ENCODE assay signal across 8 cellular contexts in genomic region chr14:75229923-75230792, GRCh38. TPM values are rescaled to one million over a fixed set of nuclear protein-coding genes. Genes with fewer than 3 reads are reported as not detected.
A peak's percentile ranks its signal among the peaks of the same experiment; 100 is the strongest.
DNase-seq lines count a peak whose midpoint lies in the region; ATAC-seq and TF ChIP-seq lines count a peak whose summit lies in the region.

No MANE protein-coding gene starts in this region.

- no peaks in the 10 kb centered on the region for H3K36me3 ChIP-seq in CD8-positive, alpha-beta memory T cell (ENCODE audit: insufficient read depth, low read length)
- H3K36me3 ChIP-seq in sigmoid colon = no peaks in the 10 kb centered on the region

- H3K27ac Mint-ChIP-seq in CD8-positive, alpha-beta memory T cell = peak overlapping the region; percentile 75 to 98 (median 90)

- H3K36me3 Mint-ChIP-seq in CD8-positive, alpha-beta memory T cell = no peaks in the 10 kb centered on the region

- POLR2A ChIA-PET in CD8-positive, alpha-beta memory T cell (lab: Charles Lee) = interaction anchor here (0.5 to 1.2 kb wide), 6 partner anchors 17 to 103 kb away, joined by 3 to 5 read pairs (median 4); partner anchors contain the start of gene NEK9

- peak in 1 of 4 experiments; percentile 31 for TF ChIP-seq CTCF in sigmoid colon (IDR thresholded peaks at IDR 0.05)

- no peak for TF ChIP-seq POLR2A in sigmoid colon (IDR thresholded peaks at IDR 0.05)

- H3K9me3 ChIP-seq in CD8-positive, alpha-beta memory T cell (ENCODE audit: low read length) = no peaks in the 10 kb centered on the region
- H3K9me3 ChIP-seq in sigmoid colon = no peaks in the 10 kb centered on the region

- H3K9me3 Mint-ChIP-seq in CD8-positive, alpha-beta memory T cell = no peaks in the 10 kb centered on the region

- peak overlapping the region; percentile 45 for H3K27ac ChIP-seq in CD8-positive, alpha-beta memory T cell (ENCODE audit: low read depth, low read length)
- no peak overlapping the region for H3K27ac ChIP-seq in sigmoid colon

- WGBS in sigmoid colon, 2 donors = 24 to 57% methylated on average over 6 of the region's 6 CpGs

- peak overlapping the region; percentile 14 for H3K4me3 ChIP-seq in CD8-positive, alpha-beta memory T cell (ENCODE audit: low read length)
- no peak overlapping the region for H3K4me3 ChIP-seq in sigmoid colon

- H3K27me3 ChIP-seq in CD8-positive, alpha-beta memory T cell (ENCODE audit: insufficient read depth, low read length, poor library complexity, severe bottlenecking) = no peaks in the 10 kb centered on the region
- no peaks in the 10 kb centered on the region for H3K27me3 ChIP-seq in sigmoid colon

- peak overlapping the region; percentile 2 to 76 (median 65) for H3K4me3 Mint-ChIP-seq in CD8-positive, alpha-beta memory T cell

- intact Hi-C loops in sigmoid colon (cut with DNase I) = no loop called here

- H3K4me1 Mint-ChIP-seq in CD8-positive, alpha-beta memory T cell = peaks cover 55 to 59% (median 58%) of the 10 kb centered on the region in 3 donors

- no peak for TF ChIP-seq EP300 in sigmoid colon (IDR thresholded peaks at IDR 0.05)

- peaks cover 58% of the 10 kb centered on the region for H3K4me1 ChIP-seq in CD8-positive, alpha-beta memory T cell (ENCODE audit: insufficient read depth, low read length)
- H3K4me1 ChIP-seq in sigmoid colon = no peaks in the 10 kb centered on the region

- peak; percentile 76 for ATAC-seq in GM21390 (IDR thresholded peaks at IDR 0.05; ENCODE audit: unreplicated experiment)
- ATAC-seq in HG02623 (IDR thresholded peaks at IDR 0.05; ENCODE audit: unreplicated experiment) = no peak

- DNase-seq in CD8-positive, alpha-beta memory T cell = peak; percentile 44 to 82 (median 54)
- peak; percentile 87 for DNase-seq in NCI-H2029 (lab: John Stamatoyannopoulos, UW)
- DNase-seq in activated T-cell treated with anti-CD3 and anti-CD28 coated beads for 1 hour (ENCODE audit: low read depth) = peak; percentile 18
- peak; percentile 94 for DNase-seq in glomerular visceral epithelial cell (ENCODE audit: extremely low spot score)
- peak; percentile 43 for DNase-seq in stimulated activated CD4-positive, alpha-beta T cell treated with anti-CD3 and anti-CD28 coated beads, Interleukin-15, amount 100 ng/mL, for 24 hours
- no peak for DNase-seq in sigmoid colon

- peaks cover 0 to 1% of the 10 kb centered on the region in 2 donors for H3K27me3 Mint-ChIP-seq in CD8-positive, alpha-beta memory T cell

- CTCF ChIA-PET in CD8-positive, alpha-beta memory T cell (lab: Charles Lee) = interaction anchor here (1.2 to 5.3 kb wide), 3 partner anchors 28 to 65 kb away, joined by 3 to 43 read pairs (median 7); no protein-coding TSS in a partner anchor

RNA-seq across cellular contexts. Expression of gene FOS, which starts 48.5 kb away (rescaled TPM):
- total RNA-seq in CD8-positive, alpha-beta memory T cell = 10 to 100 TPM; 15.2 to 16.8 TPM
- 768 TPM for polyA plus RNA-seq in CD8-positive, alpha-beta memory T cell
- total RNA-seq in sigmoid colon = 1,000 to 10,000 TPM in 1 of 4 donors, 100 to 1,000 TPM in 3; 172 to 1,048 (median 650) TPM
- polyA plus RNA-seq in sigmoid colon = 100 to 1,000 TPM; 108 to 374 (median 306) TPM

RNA-seq across cellular contexts. Expression of gene TMED10, which starts 53.7 kb away (rescaled TPM):
- total RNA-seq in CD8-positive, alpha-beta memory T cell = 100 to 1,000 TPM; 178 TPM
- 321 TPM for polyA plus RNA-seq in CD8-positive, alpha-beta memory T cell
- total RNA-seq in sigmoid colon = 100 to 1,000 TPM; 107 to 175 (median 165) TPM
- 100 to 1,000 TPM in 1 of 3 donors, 10 to 100 TPM in 2; 38.4 to 236 (median 51.1) TPM for polyA plus RNA-seq in sigmoid colon

Comparison
In these comparisons a context has a peak if more than half of its experiments do, and no peak if none do; other contexts are left out.
1. RNA of gene FOS, which starts 48.5 kb away (total RNA-seq): 172 to 1,048 TPM in sigmoid colon; 15.2 to 16.8 TPM in CD8-positive, alpha-beta memory T cell; every median in the first group is over 4 times any median in the second.